ENCODE assay signal across 12 cellular contexts in genomic region chr14:64117671-64118402, GRCh38.
DNase-seq lines count a peak whose midpoint lies in the region; ATAC-seq and TF ChIP-seq lines count a peak whose summit lies in the region.
"Had no signal": no experiment of that assay in that cellular context is flagged by ENCODE, and none has a peak within 500 bp of the region (broad histone marks: within the 10 kb centered on the region; RNA-seq: fewer than 3 reads in every experiment).

No MANE protein-coding gene starts in this region.

- H3K9me3 Mint-ChIP-seq in MCF 10A (ENCODE audit: unreplicated experiment), result no peaks in the 10 kb centered on the region
- H3K9me3 Mint-ChIP-seq: activated naive CD8-positive, alpha-beta T cell treated with anti-CD3 and anti-CD28 coated beads, Interleukin-2, amount 10 ng/mL, durations not matched to agents 7 days and 5 days had no signal

- H3K4me3 ChIP-seq in right cardiac atrium (ENCODE audit: low read length), result no peak overlapping the region

- CTCF ChIA-PET in MCF 10A (lab: Yijun Ruan, JAX), result interaction anchor here (0.7 to 5.3 kb wide), 4 partner anchors 13 to 292 kb away, joined by 3 to 21 read pairs (median 5); no protein-coding TSS in a partner anchor

- no peaks in the 10 kb centered on the region for H3K9me3 ChIP-seq in right cardiac atrium (ENCODE audit: control insufficient read depth, low read length)

- DNase-seq in HPDE6-E6E7 (ENCODE audit: extremely low spot score), result peak; percentile 86
- peak; percentile 89 for DNase-seq in MCF 10A (ENCODE audit: unreplicated experiment)
- peak; percentile 55 to 78 (median 76) for DNase-seq in right cardiac atrium
- DNase-seq in smooth muscle cell of the brain vasculature (ENCODE audit: low read depth, low spot score), result peak; percentile 15
- no peak for DNase-seq in KG1 (lab: John Stamatoyannopoulos, UW)
- DNase-seq in globus pallidus (ENCODE audit: low spot score), result no peak
- no peak for DNase-seq in activated CD4-positive, alpha-beta T cell treated with anti-CD3 and anti-CD28 coated beads for 48 hours
- DNase-seq: activated naive CD8-positive, alpha-beta T cell treated with anti-CD3 and anti-CD28 coated beads, Interleukin-2, amount 10 ng/mL, durations not matched to agents 7 days and 5 days; DMS53; NCI-H2171; SHP77 treated with DMSO at 0.1 percent for 48 hours had no signal

- H3K27ac ChIP-seq in right cardiac atrium (ENCODE audit: low read length), result peak overlapping the region; percentile 65

- no peaks in the 10 kb centered on the region for H3K4me1 ChIP-seq in right cardiac atrium (ENCODE audit: control insufficient read depth, insufficient read depth, low read length)

- no peaks in the 10 kb centered on the region for H3K27me3 ChIP-seq in right cardiac atrium (ENCODE audit: control insufficient read depth, insufficient read depth)

- H3K36me3 Mint-ChIP-seq in MCF 10A (ENCODE audit: insufficient read depth, unreplicated experiment), result peaks cover 65% of the 10 kb centered on the region

- peak overlapping the region; percentile 67 for H3K4me3 Mint-ChIP-seq in MCF 10A (ENCODE audit: unreplicated experiment)
- H3K4me3 Mint-ChIP-seq: activated naive CD8-positive, alpha-beta T cell treated with anti-CD3 and anti-CD28 coated beads, Interleukin-2, amount 10 ng/mL, durations not matched to agents 7 days and 5 days had no signal

- 66% methylated on average over 11 of the region's 11 CpGs for WGBS in right cardiac atrium

- H3K27ac Mint-ChIP-seq in MCF 10A (ENCODE audit: low read depth, unreplicated experiment), result peak overlapping the region; percentile 98
- H3K27ac Mint-ChIP-seq: activated naive CD8-positive, alpha-beta T cell treated with anti-CD3 and anti-CD28 coated beads, Interleukin-2, amount 10 ng/mL, durations not matched to agents 7 days and 5 days had no signal

- peaks cover 50% of the 10 kb centered on the region for H3K4me1 Mint-ChIP-seq in MCF 10A (ENCODE audit: insufficient read depth, unreplicated experiment)

- POLR2A ChIA-PET in MCF 10A (lab: Yijun Ruan, JAX), result interaction anchor here (0.5 to 3.4 kb wide), 17 partner anchors 9 to 224 kb away, joined by 3 to 32 read pairs (median 3); no protein-coding TSS in a partner anchor

- no peaks in the 10 kb centered on the region for H3K27me3 Mint-ChIP-seq in MCF 10A (ENCODE audit: insufficient read depth, unreplicated experiment)
- H3K27me3 Mint-ChIP-seq: activated naive CD8-positive, alpha-beta T cell treated with anti-CD3 and anti-CD28 coated beads, Interleukin-2, amount 10 ng/mL, durations not matched to agents 7 days and 5 days had no signal

- ATAC-seq in right cardiac atrium (peak; percentile 86 to 90), HG03354 (IDR thresholded peaks at IDR 0.05; ENCODE audit: poor library complexity, severe bottlenecking, unreplicated experiment) (no peak)

- intact Hi-C loops in MCF 10A (cut with micrococcal nuclease) (loop anchor here (1.0 to 5.0 kb wide), 5 partner anchors 36 to 185 kb away; no protein-coding TSS in a partner anchor), right cardiac atrium (cut with DNase I) (no loop called here)

- TSS peak; percentile 89 for BruUV-seq in MCF 10A (replicated peaks; lab: Mats Ljungman, UMichigan)

- TF ChIP-seq CTCF in MCF 10A (IDR thresholded peaks at IDR 0.05; ENCODE audit: unreplicated experiment), result no peak

Comparison
In these comparisons a context has a peak if more than half of its experiments do, and no peak if none do; other contexts are left out.
1. DNase-seq: peak in HPDE6-E6E7 (single experiment), MCF 10A (single experiment), right cardiac atrium (3 of 3) and smooth muscle cell of the brain vasculature (single experiment); none in KG1 (single experiment), globus pallidus (single experiment) and activated CD4-positive, alpha-beta T cell treated with anti-CD3 and anti-CD28 coated beads for 48 hours (single experiment).